ENCODE assay signal across 22 cellular contexts in the genomic region with DNA sequence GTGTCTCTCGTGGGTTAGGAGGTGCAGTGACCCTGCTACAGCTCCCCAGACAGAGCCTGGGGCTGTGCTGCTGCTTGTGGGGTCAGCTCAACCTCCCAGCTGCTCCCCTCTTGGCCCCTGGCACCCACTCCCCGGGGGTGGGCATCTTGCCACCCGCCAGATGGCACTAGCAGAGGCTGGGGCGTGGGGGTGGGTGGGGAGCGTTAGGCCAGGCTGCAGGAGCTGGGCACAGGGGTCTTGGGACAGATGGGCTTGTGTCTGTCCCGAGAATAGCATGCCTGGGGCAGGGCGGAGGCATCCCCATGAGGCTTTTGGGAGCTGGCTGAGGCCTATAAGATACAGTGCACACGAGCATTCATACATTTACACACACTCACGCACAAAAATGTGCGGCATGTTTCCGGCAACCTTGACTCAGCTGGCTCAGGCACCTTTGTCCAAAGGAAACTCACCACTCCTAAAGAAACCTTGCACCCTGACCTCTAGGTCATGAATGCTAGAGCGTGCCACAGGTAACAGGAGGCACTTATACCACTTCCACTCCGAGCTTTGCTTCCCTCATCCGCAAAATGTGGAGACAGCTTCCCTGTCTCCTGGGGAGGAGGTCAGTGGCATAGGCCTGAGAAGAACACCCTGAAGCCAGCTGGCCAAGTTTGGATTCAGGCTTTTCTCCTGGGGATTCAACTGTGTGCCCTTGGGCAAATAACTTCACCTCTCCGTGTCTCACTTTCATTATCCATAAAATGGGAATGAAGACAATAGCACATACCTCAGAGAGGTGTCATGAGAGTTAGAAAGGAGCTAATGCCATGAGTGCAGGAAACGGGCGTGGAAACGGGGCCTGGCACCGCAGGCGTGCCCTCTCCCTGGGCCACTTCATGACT.
DNase-seq lines count a peak whose midpoint lies in the region; ATAC-seq and TF ChIP-seq lines count a peak whose summit lies in the region.
"Had no signal": no experiment of that assay in that cellular context is flagged by ENCODE, and none has a peak within 500 bp of the region (broad histone marks: within the 10 kb centered on the region; RNA-seq: fewer than 3 reads in every experiment).

No MANE protein-coding gene starts in this region.

- H3K9me2 ChIP-seq in HCT116 (ENCODE audit: insufficient read depth): no peaks in the 10 kb centered on the region

- H3K9me3 ChIP-seq in HCT116 (ENCODE audit: control insufficient read depth in 1 of 2, insufficient read depth in 1 of 2, low read depth in 1 of 2, low read length in 2 of 2): no peaks in the 10 kb centered on the region
- H3K9me3 ChIP-seq in mammary epithelial cell (replicated peaks; ENCODE audit: insufficient read depth, low read length): no peaks in the 10 kb centered on the region
- no peaks in the 10 kb centered on the region for H3K9me3 ChIP-seq in neural progenitor cell (ENCODE audit: low read depth)
- no peaks in the 10 kb centered on the region for H3K9me3 ChIP-seq in naive thymus-derived CD4-positive, alpha-beta T cell (ENCODE audit: control insufficient read depth in 2 of 3, low read length in 3 of 3)
- H3K9me3 ChIP-seq in Caco-2: no peaks in the 10 kb centered on the region
- H3K9me3 ChIP-seq: Peyer's patch, psoas muscle, SJSA1, transverse colon had no signal

- CTCF ChIA-PET in HCT116 (lab: Charles Lee): no interaction called here
- CTCF ChIA-PET in mammary epithelial cell (lab: Charles Lee; ENCODE audit: low non-redundant PET): no interaction called here
- CTCF ChIA-PET in naive thymus-derived CD4-positive, alpha-beta T cell (lab: Charles Lee): no interaction called here
- CTCF ChIA-PET in Caco-2 (lab: Charles Lee): no interaction called here
- CTCF ChIA-PET in T-cell (lab: Charles Lee): no interaction called here

- intact Hi-C loops in HCT116 (cut with micrococcal nuclease): loop anchor here (10.0 kb wide), 1 partner anchor 186 kb away; no protein-coding TSS in a partner anchor
- intact Hi-C loops in mammary epithelial cell (cut with micrococcal nuclease): loop anchor here (10.0 kb wide), 1 partner anchor 626 kb away; the partner anchor contains the start of gene DUSP14
- intact Hi-C loops in naive thymus-derived CD4-positive, alpha-beta T cell (cut with micrococcal nuclease): no loop called here
- intact Hi-C loops in Caco-2 (cut with micrococcal nuclease; ENCODE audit: unreplicated experiment): no loop called here

- BruUV-seq in HCT116 (replicated peaks; lab: Mats Ljungman, UMichigan) (no TSS peak), mammary epithelial cell (replicated peaks; lab: Mats Ljungman, UMichigan) (no TSS peak), Caco-2 (replicated peaks; lab: Mats Ljungman, UMichigan) (no TSS peak)

- H3K4me3 Mint-ChIP-seq in neural progenitor cell: no peak overlapping the region
- H3K4me3 Mint-ChIP-seq in naive thymus-derived CD4-positive, alpha-beta T cell: no peak overlapping the region
- H3K4me3 Mint-ChIP-seq in Caco-2 (ENCODE audit: unreplicated experiment): no peak overlapping the region
- no peak overlapping the region for H3K4me3 Mint-ChIP-seq in T-cell
- H3K4me3 Mint-ChIP-seq: activated T-cell treated with anti-CD3 and anti-CD28 coated beads, Interleukin-2, amount 50 U/mL, for 24 hours; brain; CD14-positive monocyte had no signal

- no peaks in the 10 kb centered on the region for H3K79me2 ChIP-seq in HCT116 (ENCODE audit: insufficient read depth, low read length)
- no peaks in the 10 kb centered on the region for H3K79me2 ChIP-seq in mammary epithelial cell (ENCODE audit: insufficient read depth, low read length)
- H3K79me2 ChIP-seq in neural progenitor cell (ENCODE audit: low read depth): no peaks in the 10 kb centered on the region

- H3K27ac Mint-ChIP-seq in neural progenitor cell (peak overlapping the region; percentile 38), Caco-2 (ENCODE audit: unreplicated experiment) (no peak overlapping the region), T-cell (no peak overlapping the region)
- H3K27ac Mint-ChIP-seq in naive thymus-derived CD4-positive, alpha-beta T cell: no peak overlapping the region
- H3K27ac Mint-ChIP-seq: activated T-cell treated with anti-CD3 and anti-CD28 coated beads, Interleukin-2, amount 50 U/mL, for 24 hours; CD14-positive monocyte had no signal

- H3K27me3 ChIP-seq in HCT116 (ENCODE audit: insufficient read depth, low read length) (no peaks in the 10 kb centered on the region), mammary epithelial cell (ENCODE audit: insufficient read depth, low read length) (no peaks in the 10 kb centered on the region), neural progenitor cell (no peaks in the 10 kb centered on the region), Caco-2 (replicated peaks; ENCODE audit: control insufficient read depth, insufficient read depth, low read length) (no peaks in the 10 kb centered on the region)
- H3K27me3 ChIP-seq in naive thymus-derived CD4-positive, alpha-beta T cell (ENCODE audit: control insufficient read depth in 2 of 2, insufficient read depth in 2 of 2, low read length in 2 of 2): no peaks in the 10 kb centered on the region
- H3K27me3 ChIP-seq: Peyer's patch, SJSA1 had no signal

- in situ Hi-C loops in mammary epithelial cell (cut with MboI; ENCODE audit: low sequenced_read_pairs in 2 of 2): no loop called here

- 0 out of 2 replicates have a peak overlapping the region, but pooled peaks have one; percentile 14 for H3K9ac ChIP-seq in HCT116 (ENCODE audit: low read length)
- no peak overlapping the region for H3K9ac ChIP-seq in mammary epithelial cell (ENCODE audit: insufficient read depth, low read length)
- H3K9ac ChIP-seq in neural progenitor cell: no peak overlapping the region

- dilution Hi-C loops in mammary epithelial cell (cut with HindIII; ENCODE audit: low sequenced_read_pairs): no loop called here

- H3K27ac ChIP-seq in HCT116 (ENCODE audit: low read depth, low read length) (no peak overlapping the region), mammary epithelial cell (ENCODE audit: insufficient read depth, low read depth, low read length) (no peak overlapping the region), neural progenitor cell (no peak overlapping the region)
- no peak overlapping the region for H3K27ac ChIP-seq in naive thymus-derived CD4-positive, alpha-beta T cell (ENCODE audit: low read depth, low read length)
- H3K27ac ChIP-seq: Peyer's patch, psoas muscle, SJSA1, transverse colon had no signal

- POLR2A ChIA-PET in HCT116 (lab: Charles Lee) (no interaction called here), Caco-2 (lab: Charles Lee) (no interaction called here), T-cell (lab: Charles Lee) (no interaction called here)
- POLR2A ChIA-PET in naive thymus-derived CD4-positive, alpha-beta T cell (lab: Charles Lee): no interaction called here

- H3K4me2 ChIP-seq in HCT116 (ENCODE audit: low read length) (peak overlapping the region; percentile 22), mammary epithelial cell (ENCODE audit: insufficient read depth, low read depth, low read length) (peak overlapping the region; percentile 40), neural progenitor cell (no peak overlapping the region)

- ATAC-seq in HCT116 (no peak; the same call in 1 of the 2 replicates), T-cell (replicated peaks in 1 of 4) (no peak)
- ATAC-seq in naive thymus-derived CD4-positive, alpha-beta T cell: no peak
- ATAC-seq: psoas muscle had no signal

- TF ChIP-seq CTCF in HCT116 (IDR thresholded peaks at IDR 0.05 in 2 of 3, conservative IDR thresholded peaks at IDR 0.05 in 1 of 3; ENCODE audit: borderline replicate concordance in 1 of 3, insufficient read depth in 1 of 3, low read depth in 2 of 3, low read length in 2 of 3) (no peak), mammary epithelial cell (conservative IDR thresholded peaks at IDR 0.05 in 1 of 2, IDR thresholded peaks at IDR 0.05 in 1 of 2; ENCODE audit: extremely low read depth in 1 of 2, insufficient read depth in 1 of 2, low read depth in 1 of 2, low read length in 2 of 2) (no peak), neural progenitor cell (IDR thresholded peaks at IDR 0.05) (no peak), Caco-2 (IDR thresholded peaks at IDR 0.05; ENCODE audit: insufficient read depth in 1 of 2, low read depth in 1 of 2, low read length in 1 of 2, severe bottlenecking in 1 of 2, unreplicated experiment in 1 of 2) (no peak)

- TF ChIP-seq POLR2A in HCT116 (IDR thresholded peaks at IDR 0.05; ENCODE audit: borderline replicate concordance, extremely low read depth, insufficient read depth, insufficient read length): no peak

- H3K4me1 Mint-ChIP-seq in neural progenitor cell (no peaks in the 10 kb centered on the region), Caco-2 (ENCODE audit: low read depth, unreplicated experiment) (no peaks in the 10 kb centered on the region), T-cell (no peaks in the 10 kb centered on the region)
- H3K4me1 Mint-ChIP-seq in naive thymus-derived CD4-positive, alpha-beta T cell: no peaks in the 10 kb centered on the region
- H3K4me1 Mint-ChIP-seq: CD14-positive monocyte had no signal

- no peaks in the 10 kb centered on the region for H3K36me3 Mint-ChIP-seq in neural progenitor cell
- H3K36me3 Mint-ChIP-seq in naive thymus-derived CD4-positive, alpha-beta T cell: no peaks in the 10 kb centered on the region
- H3K36me3 Mint-ChIP-seq in Caco-2 (ENCODE audit: insufficient read depth, unreplicated experiment): peaks cover 6% of the 10 kb centered on the region
- no peaks in the 10 kb centered on the region for H3K36me3 Mint-ChIP-seq in T-cell
- H3K36me3 Mint-ChIP-seq: brain, CD14-positive monocyte had no signal

- H3K36me3 ChIP-seq in HCT116 (ENCODE audit: control insufficient read depth in 1 of 2, insufficient read depth in 2 of 2, low read length in 2 of 2) (no peaks in the 10 kb centered on the region), mammary epithelial cell (ENCODE audit: insufficient read depth, low read length) (no peaks in the 10 kb centered on the region), neural progenitor cell (no peaks in the 10 kb centered on the region), Caco-2 (ENCODE audit: control insufficient read depth, insufficient read depth, low read length) (no peaks in the 10 kb centered on the region)
- no peaks in the 10 kb centered on the region for H3K36me3 ChIP-seq in naive thymus-derived CD4-positive, alpha-beta T cell (ENCODE audit: control insufficient read depth in 2 of 3, insufficient read depth in 3 of 3, low read length in 3 of 3)
- H3K36me3 ChIP-seq: Peyer's patch, SJSA1, transverse colon had no signal

- RAD21 ChIA-PET in HCT116 (lab: Charles Lee; ENCODE audit: low non-redundant PET in 1 of 2, low total read pairs in 2 of 2, uncharacterized antibody in 2 of 2, unreplicated experiment in 2 of 2): no interaction called here

- H3K4me1 ChIP-seq in HCT116 (ENCODE audit: control insufficient read depth in 1 of 2, insufficient read depth in 2 of 2, low read length in 2 of 2) (peaks cover 0 to 13% of the 10 kb centered on the region in 2 experiments; a peak in 2 of 4 replicates), mammary epithelial cell (ENCODE audit: insufficient read depth, low read length) (peaks cover 38% of the 10 kb centered on the region), neural progenitor cell (peaks cover 3% of the 10 kb centered on the region), Caco-2 (peaks cover 4% of the 10 kb centered on the region; the same call in 1 of the 2 replicates)
- no peaks in the 10 kb centered on the region for H3K4me1 ChIP-seq in naive thymus-derived CD4-positive, alpha-beta T cell (ENCODE audit: control insufficient read depth in 2 of 2, insufficient read depth in 2 of 2, low read length in 2 of 2)
- H3K4me1 ChIP-seq: Peyer's patch, psoas muscle, transverse colon had no signal

- no peak for TF ChIP-seq RAD21 in HCT116 (IDR thresholded peaks at IDR 0.05; ENCODE audit: low read depth)

- DNase-seq in HCT116 (ENCODE audit: low read depth, low spot score) (no peak), NCI-H2171 treated with DMSO at 0.1 percent for 48 hours (lab: John Stamatoyannopoulos, UW) (peak; percentile 55), mammary epithelial cell (peak; percentile 47), neural progenitor cell (ENCODE audit: low spot score) (no peak), SK-N-DZ (ENCODE audit: low spot score) (no peak), Caco-2 (no peak), T-cell (no peak)
- no peak for DNase-seq in naive thymus-derived CD4-positive, alpha-beta T cell
- DNase-seq: activated CD8-positive, alpha-beta memory T cell treated with anti-CD3 and anti-CD28 coated beads for 24 hours; activated gamma-delta T cell treated with Interleukin-2 at 50 U/mL for 16 hours; activated T-cell treated with anti-CD3 and anti-CD28 coated beads, Interleukin-2, amount 50 U/mL, for 24 hours; GDM1; NCI-H1092; NCI-H2081; NCI-H446 treated with DMSO at 0.1 percent for 48 hours; Peyer's patch; psoas muscle; transverse colon had no signal

- H3F3A ChIP-seq in neural progenitor cell (ENCODE audit: low read depth): no peaks in the 10 kb centered on the region

- H2AFZ ChIP-seq in HCT116 (ENCODE audit: low read depth, low read length, poor library complexity, severe bottlenecking) (no peak overlapping the region), mammary epithelial cell (ENCODE audit: low read depth, low read length) (peak overlapping the region; percentile 62), neural progenitor cell (replicated peaks) (no peak overlapping the region)

- H3K9me3 Mint-ChIP-seq in neural progenitor cell (no peaks in the 10 kb centered on the region), Caco-2 (ENCODE audit: unreplicated experiment) (no peaks in the 10 kb centered on the region), T-cell (no peaks in the 10 kb centered on the region)
- H3K9me3 Mint-ChIP-seq in naive thymus-derived CD4-positive, alpha-beta T cell: peaks cover 0 to 1% (median 0%) of the 10 kb centered on the region in 11 donors
- H3K9me3 Mint-ChIP-seq: activated T-cell treated with anti-CD3 and anti-CD28 coated beads, Interleukin-2, amount 50 U/mL, for 24 hours; CD14-positive monocyte had no signal

- H3K27me3 Mint-ChIP-seq in neural progenitor cell (ENCODE audit: insufficient read depth, low read depth) (peaks cover 15% of the 10 kb centered on the region), Caco-2 (ENCODE audit: insufficient read depth, unreplicated experiment) (peaks cover 7% of the 10 kb centered on the region), T-cell (peaks cover 17 to 18% of the 10 kb centered on the region in 2 donors)
- peaks cover 3 to 22% (median 8%) of the 10 kb centered on the region in 5 donors for H3K27me3 Mint-ChIP-seq in naive thymus-derived CD4-positive, alpha-beta T cell

- WGBS in mammary epithelial cell (ENCODE audit: low coverage, missing lambda C conversion rate): 65% methylated on average over 12 of the region's 20 CpGs

- H3K4me3 ChIP-seq in HCT116 (replicated peaks in 1 of 2; ENCODE audit: low read depth in 1 of 2, low read length in 2 of 2): no peak overlapping the region
- no peak overlapping the region for H3K4me3 ChIP-seq in mammary epithelial cell (replicated peaks in 1 of 3; ENCODE audit: insufficient read depth in 1 of 3, low read depth in 2 of 3, low read length in 3 of 3)
- no peak overlapping the region for H3K4me3 ChIP-seq in neural progenitor cell
- H3K4me3 ChIP-seq in naive thymus-derived CD4-positive, alpha-beta T cell (ENCODE audit: low read length): no peak overlapping the region
- no peak overlapping the region for H3K4me3 ChIP-seq in Caco-2 (ENCODE audit: low read depth, low read length)
- H3K4me3 ChIP-seq: lung, Peyer's patch, psoas muscle, SJSA1, transverse colon had no signal

- H4K20me1 ChIP-seq in HCT116 (ENCODE audit: insufficient read depth): no peaks in the 10 kb centered on the region
- H4K20me1 ChIP-seq in mammary epithelial cell (ENCODE audit: insufficient read depth, low read length): no peaks in the 10 kb centered on the region
- no peaks in the 10 kb centered on the region for H4K20me1 ChIP-seq in neural progenitor cell (ENCODE audit: low read depth)

Comparison
In these comparisons a context has a peak if more than half of its experiments do, and no peak if none do; other contexts are left out.
1. DNase-seq: peak in NCI-H2171 treated with DMSO at 0.1 percent for 48 hours (single experiment) and mammary epithelial cell (single experiment); none in HCT116 (single experiment), neural progenitor cell (single experiment), naive thymus-derived CD4-positive, alpha-beta T cell (0 of 9), SK-N-DZ (single experiment), Caco-2 (0 of 2) and T-cell (0 of 34).
2. intact Hi-C loops: an anchor here in HCT116 (10.0 kb wide) and mammary epithelial cell (10.0 kb wide); none called in naive thymus-derived CD4-positive, alpha-beta T cell and Caco-2.